In the genomic region with DNA sequence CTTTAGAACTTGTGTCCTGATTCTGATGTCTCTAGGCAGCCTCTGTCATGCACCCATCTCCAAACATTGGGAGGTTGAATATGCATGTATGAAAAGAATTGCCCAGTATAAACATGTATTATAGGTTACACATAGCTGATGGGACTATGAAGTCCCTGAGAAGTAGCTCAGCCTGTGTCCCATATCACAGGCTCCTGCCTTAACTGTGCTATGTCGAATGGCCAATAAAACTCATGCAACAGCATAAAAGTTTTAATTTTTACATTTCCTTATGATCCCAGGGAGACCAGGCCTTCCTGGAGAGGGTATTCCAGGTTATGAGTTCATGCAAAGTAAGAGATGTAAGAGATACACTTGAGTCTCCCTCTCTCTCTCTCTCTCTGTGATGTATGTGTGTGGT, we compare ENCODE assay signal across 31 cellular contexts.
"Had no signal": no experiment of that assay in that cellular context is flagged by ENCODE, and none has a peak within 500 bp of the region (broad histone marks: within the 10 kb centered on the region; RNA-seq: fewer than 3 reads in every experiment).

No MANE protein-coding gene starts in this region.

- DNase-seq: activated effector memory CD4-positive, alpha-beta T cell treated with anti-CD3 and anti-CD28 coated beads, Interleukin-2, amount 50 U/mL, for 16 hours; activated effector memory CD4-positive, alpha-beta T cell treated with Interleukin-2 at 50 U/mL for 16 hours; activated gamma-delta T cell; activated gamma-delta T cell treated with Interleukin-2 at 50 U/mL for 16 hours; activated naive CD4-positive, alpha-beta T cell; activated naive CD4-positive, alpha-beta T cell treated with anti-CD3 and anti-CD28 coated beads for 36 hours; activated naive CD4-positive, alpha-beta T cell treated with anti-CD3 and anti-CD28 coated beads, Interleukin-2, amount 10 ng/mL, durations not matched to agents 7 days and 5 days; activated naive CD4-positive, alpha-beta T cell treated with anti-CD3 and anti-CD28 coated beads, Interleukin-2, amount 50 U/mL, for 16 hours; activated naive CD4-positive, alpha-beta T cell treated with Interleukin-2 at 50 U/mL for 16 hours; activated naive CD8-positive, alpha-beta T cell treated with anti-CD3 and anti-CD28 coated beads for 36 hours; activated naive CD8-positive, alpha-beta T cell treated with anti-CD3 and anti-CD28 coated beads, Interleukin-2, amount 10 ng/mL, durations not matched to agents 7 days and 5 days; activated naive CD8-positive, alpha-beta T cell treated with anti-CD3 and anti-CD28 coated beads, Interleukin-2, amount 50 U/mL, for 24 hours; activated T-cell treated with anti-CD3 and anti-CD28 coated beads, Interleukin-2, amount 50 U/mL, for 24 hours; activated T-cell treated with anti-CD3 and anti-CD28 coated beads, Interleukin-2, amount 50 U/mL, for 4 hours; activated T-cell treated with anti-CD3 and anti-CD28 coated beads, Interleukin-2, amount 50 U/mL, for 48 hours; activated T-cell treated with anti-CD3 and anti-CD28 coated beads, Interleukin-2, amount 50 U/mL, for 72 hours; adrenal gland; amniotic stem cell; amygdala; anterior cingulate cortex; aorta; body of pancreas; brain microvascular endothelial cell; caudate nucleus; central memory CD4-positive, alpha-beta T cell; cerebellar nuclear complex had no signal

- ATAC-seq: activated naive CD4-positive, alpha-beta T cell treated with anti-CD3 and anti-CD28 coated beads, Interleukin-2, amount 50 U/mL, for 72 hours; activated naive CD8-positive, alpha-beta T cell treated with anti-CD3 and anti-CD28 coated beads, Interleukin-2, amount 50 U/mL, for 24 hours; activated T-cell treated with anti-CD3 and anti-CD28 coated beads, Interleukin-2, amount 50 U/mL, for 4 hours; activated T-cell treated with anti-CD3 and anti-CD28 coated beads, Interleukin-2, amount 50 U/mL, for 72 hours; activated T-helper 17 cell treated with anti-CD3 and anti-CD28 coated beads, Interleukin-2, amount 50 U/mL, for 72 hours; body of pancreas had no signal

- H3K9me3 ChIP-seq: adrenal gland, ascending aorta, body of pancreas, breast epithelium had no signal

- H3K4me3 ChIP-seq: adrenal gland, ascending aorta, body of pancreas, breast epithelium, cardiac muscle cell had no signal

- H3K36me3 ChIP-seq: adrenal gland, ascending aorta, brain microvascular endothelial cell, breast epithelium, cardiac muscle cell had no signal

- H3K27ac ChIP-seq: adrenal gland, body of pancreas, brain microvascular endothelial cell, breast epithelium, cardiac muscle cell had no signal

- H3K4me1 ChIP-seq: adrenal gland, body of pancreas, breast epithelium had no signal

- H3K27me3 ChIP-seq: adrenal gland, ascending aorta, body of pancreas, brain microvascular endothelial cell, breast epithelium, cardiac muscle cell had no signal
